Comparison of ENCODE assay signal across 17 cellular contexts in the genomic region with DNA sequence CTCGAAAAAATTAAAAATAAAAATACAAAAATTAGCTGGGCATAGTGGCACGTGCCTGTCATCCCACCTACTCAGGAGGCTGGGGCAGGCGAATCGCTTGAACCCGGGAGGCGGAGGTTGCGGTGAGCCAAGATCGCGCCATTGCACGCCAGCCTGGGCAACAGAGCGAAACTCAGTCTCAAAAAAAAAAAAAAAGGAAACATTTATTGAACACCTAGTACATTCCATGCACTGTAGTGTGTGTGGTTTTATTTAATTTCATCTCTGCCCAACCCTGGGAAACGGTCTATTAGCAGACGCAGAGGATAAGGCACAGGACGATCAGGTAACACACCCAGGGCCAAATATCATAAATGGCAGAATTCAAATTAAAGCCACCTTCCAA. TPM values are rescaled to one million over a fixed set of nuclear protein-coding genes. Genes with fewer than 3 reads are reported as not detected.
DNase-seq lines count a peak whose midpoint lies in the region; ATAC-seq, FAIRE-seq and TF ChIP-seq lines count a peak whose summit lies in the region.
"Had no signal": no experiment of that assay in that cellular context is flagged by ENCODE, and none has a peak within 500 bp of the region (broad histone marks: within the 10 kb centered on the region; RNA-seq: fewer than 3 reads in every experiment).

No MANE protein-coding gene starts in this region.

- no peak overlapping the region for H2BK12ac ChIP-seq in mesenchymal stem cell (ENCODE audit: low read length in 2 of 2)

- H3K79me2 ChIP-seq in astrocyte (ENCODE audit: insufficient read depth, low read length) = no peaks in the 10 kb centered on the region
- no peaks in the 10 kb centered on the region for H3K79me2 ChIP-seq in Karpas-422 (ENCODE audit: low read length)

- no peak for ATAC-seq in stimulated activated effector memory CD8-positive, alpha-beta T cell treated with anti-CD3 and anti-CD28 coated beads, Interleukin-12 subunit alpha, Interleukin-12 subunit beta, amount 100 ng/mL, for 72 hours
- ATAC-seq in right cardiac atrium = no peak
- ATAC-seq: gastroesophageal sphincter, sciatic nerve had no signal

- H3K4me2 ChIP-seq in astrocyte (ENCODE audit: low read length) (no peak overlapping the region), mesenchymal stem cell (ENCODE audit: low read length, poor library complexity, severe bottlenecking) (no peak overlapping the region), Karpas-422 (ENCODE audit: low read depth, low read length, poor library complexity, severe bottlenecking) (no peak overlapping the region)
- H3K4me2 ChIP-seq: A549 had no signal

- H3K9me3 ChIP-seq in astrocyte (ENCODE audit: insufficient read depth, low read depth, low read length) (no peaks in the 10 kb centered on the region), mesenchymal stem cell (ENCODE audit: control insufficient read depth, low read length) (no peaks in the 10 kb centered on the region), Karpas-422 (ENCODE audit: low read length) (no peaks in the 10 kb centered on the region), right cardiac atrium (ENCODE audit: control insufficient read depth, low read length) (no peaks in the 10 kb centered on the region)
- H3K9me3 ChIP-seq in CD4-positive, alpha-beta memory T cell (ENCODE audit: control insufficient read depth in 1 of 2, low read length in 2 of 2) = no peaks in the 10 kb centered on the region
- H3K9me3 ChIP-seq: A549, gastroesophageal sphincter, MG63, vagina had no signal

- H3K27me3 ChIP-seq in astrocyte (ENCODE audit: insufficient read depth, low read length) = peaks cover 2% of the 10 kb centered on the region
- H3K27me3 ChIP-seq in mesenchymal stem cell (ENCODE audit: control insufficient read depth in 1 of 2, insufficient read depth in 1 of 2, low read length in 2 of 2) = peaks cover 0 to 3% of the 10 kb centered on the region in 2 experiments
- no peaks in the 10 kb centered on the region for H3K27me3 ChIP-seq in CD4-positive, alpha-beta memory T cell (ENCODE audit: insufficient read depth, low read length)
- H3K27me3 ChIP-seq in Karpas-422 (ENCODE audit: low read length) = no peaks in the 10 kb centered on the region
- H3K27me3 ChIP-seq in right cardiac atrium (ENCODE audit: control insufficient read depth, insufficient read depth) = no peaks in the 10 kb centered on the region
- H3K27me3 ChIP-seq: MG63, vagina had no signal

- no peak overlapping the region for H3K14ac ChIP-seq in mesenchymal stem cell (ENCODE audit: low read length in 2 of 2)

- H3K23ac ChIP-seq in mesenchymal stem cell (ENCODE audit: low read length in 2 of 2) = no peak overlapping the region

- H4K20me1 ChIP-seq in astrocyte (ENCODE audit: insufficient read depth, low read length) (no peaks in the 10 kb centered on the region), Karpas-422 (ENCODE audit: insufficient read depth, low read depth, low read length) (no peaks in the 10 kb centered on the region)

- no peaks in the 10 kb centered on the region for H3K79me1 ChIP-seq in mesenchymal stem cell (replicated peaks; ENCODE audit: low read length, poor library complexity, severe bottlenecking)

- H3K36me3 ChIP-seq in astrocyte (ENCODE audit: insufficient read depth, low read length) (no peaks in the 10 kb centered on the region), mesenchymal stem cell (ENCODE audit: control insufficient read depth in 1 of 2, insufficient read depth in 2 of 2, low read depth in 1 of 2, low read length in 2 of 2) (no peaks in the 10 kb centered on the region), Karpas-422 (ENCODE audit: insufficient read depth, low read length) (no peaks in the 10 kb centered on the region)
- no peaks in the 10 kb centered on the region for H3K36me3 ChIP-seq in CD4-positive, alpha-beta memory T cell (ENCODE audit: insufficient read depth, low read length)
- H3K36me3 ChIP-seq: gastroesophageal sphincter, MG63, vagina had no signal

- peaks cover 10% of the 10 kb centered on the region for H3K27me3 Mint-ChIP-seq in activated naive CD4-positive, alpha-beta T cell treated with anti-CD3 and anti-CD28 coated beads, Interleukin-2, amount 10 ng/mL, durations not matched to agents 7 days and 5 days
- H3K27me3 Mint-ChIP-seq in astrocyte (ENCODE audit: low read depth, unreplicated experiment) = no peaks in the 10 kb centered on the region
- H3K27me3 Mint-ChIP-seq in CD4-positive, alpha-beta memory T cell = peaks cover 0 to 1% of the 10 kb centered on the region in 2 donors

- H3K9ac ChIP-seq in astrocyte (ENCODE audit: low read length) (no peak overlapping the region), mesenchymal stem cell (ENCODE audit: low read length) (no peak overlapping the region), Karpas-422 (ENCODE audit: low read length) (no peak overlapping the region)

- H3K4me3 Mint-ChIP-seq in activated naive CD4-positive, alpha-beta T cell treated with anti-CD3 and anti-CD28 coated beads, Interleukin-2, amount 10 ng/mL, durations not matched to agents 7 days and 5 days = no peak overlapping the region
- H3K4me3 Mint-ChIP-seq in astrocyte (ENCODE audit: unreplicated experiment) = no peak overlapping the region
- H3K4me3 Mint-ChIP-seq in stimulated activated effector memory CD8-positive, alpha-beta T cell treated with anti-CD3 and anti-CD28 coated beads, Interleukin-12 subunit alpha, Interleukin-12 subunit beta, amount 100 ng/mL, for 72 hours = peak overlapping the region; percentile 59
- peak overlapping the region in 3 of 8 donors; percentile 30 to 73 (median 60) for H3K4me3 Mint-ChIP-seq in CD4-positive, alpha-beta memory T cell

- H2AK5ac ChIP-seq in mesenchymal stem cell (ENCODE audit: low read length, severe bottlenecking) = no peak overlapping the region

- WGBS in mesenchymal stem cell = 93% methylated on average over 10 of the region's 14 CpGs
- WGBS in right cardiac atrium = 96% methylated on average over 14 of the region's 14 CpGs

- peak overlapping the region; percentile 92 for H3K27ac Mint-ChIP-seq in activated naive CD4-positive, alpha-beta T cell treated with anti-CD3 and anti-CD28 coated beads, Interleukin-2, amount 10 ng/mL, durations not matched to agents 7 days and 5 days
- H3K27ac Mint-ChIP-seq in astrocyte (ENCODE audit: unreplicated experiment) = peak overlapping the region; percentile 76
- H3K27ac Mint-ChIP-seq in stimulated activated effector memory CD8-positive, alpha-beta T cell treated with anti-CD3 and anti-CD28 coated beads, Interleukin-12 subunit alpha, Interleukin-12 subunit beta, amount 100 ng/mL, for 72 hours = no peak overlapping the region
- no peak overlapping the region for H3K27ac Mint-ChIP-seq in CD4-positive, alpha-beta memory T cell

- H3K9me3 Mint-ChIP-seq in activated naive CD4-positive, alpha-beta T cell treated with anti-CD3 and anti-CD28 coated beads, Interleukin-2, amount 10 ng/mL, durations not matched to agents 7 days and 5 days = no peaks in the 10 kb centered on the region
- H3K9me3 Mint-ChIP-seq in astrocyte (ENCODE audit: unreplicated experiment) = no peaks in the 10 kb centered on the region
- H3K9me3 Mint-ChIP-seq in stimulated activated effector memory CD8-positive, alpha-beta T cell treated with anti-CD3 and anti-CD28 coated beads, Interleukin-12 subunit alpha, Interleukin-12 subunit beta, amount 100 ng/mL, for 72 hours = no peaks in the 10 kb centered on the region
- peaks cover 0 to 4% (median 0%) of the 10 kb centered on the region in 8 donors for H3K9me3 Mint-ChIP-seq in CD4-positive, alpha-beta memory T cell

- no peak for DNase-seq in activated naive CD4-positive, alpha-beta T cell treated with anti-CD3 and anti-CD28 coated beads, Interleukin-2, amount 10 ng/mL, durations not matched to agents 7 days and 5 days
- no peak for DNase-seq in activated naive CD4-positive, alpha-beta T cell (lab: John Stamatoyannopoulos, UW)
- no peak for DNase-seq in astrocyte (ENCODE audit: low read depth)
- no peak for DNase-seq in mesenchymal stem cell
- DNase-seq in stimulated activated effector memory CD8-positive, alpha-beta T cell treated with anti-CD3 and anti-CD28 coated beads, Interleukin-12 subunit alpha, Interleukin-12 subunit beta, amount 100 ng/mL, for 72 hours (ENCODE audit: low spot score in 2 of 2) = no peak
- no peak for DNase-seq in CD4-positive, alpha-beta memory T cell
- DNase-seq in Karpas-422 = no peak
- DNase-seq in right cardiac atrium = no peak
- DNase-seq: activated CD4-positive, alpha-beta T cell treated with anti-CD3 and anti-CD28 coated beads for 1 hour; cortex of kidney; MG63 had no signal

- FAIRE-seq in astrocyte (lab: Jason Lieb, UNC) = no peak
- FAIRE-seq: A549 had no signal

- no peak overlapping the region for H3K4me3 ChIP-seq in astrocyte (ENCODE audit: insufficient read depth, low read depth, low read length)
- H3K4me3 ChIP-seq in mesenchymal stem cell (ENCODE audit: insufficient read depth in 1 of 2, low read depth in 1 of 2, low read length in 2 of 2) = no peak overlapping the region
- H3K4me3 ChIP-seq in CD4-positive, alpha-beta memory T cell (ENCODE audit: low read length in 2 of 2) = no peak overlapping the region
- H3K4me3 ChIP-seq in Karpas-422 (ENCODE audit: low read length) = no peak overlapping the region
- no peak overlapping the region for H3K4me3 ChIP-seq in right cardiac atrium (ENCODE audit: low read length)
- H3K4me3 ChIP-seq: A549, gastroesophageal sphincter, lung, MG63, vagina had no signal

- TF ChIP-seq CTCF in astrocyte (IDR thresholded peaks at IDR 0.05; ENCODE audit: insufficient read depth, low read depth, low read length) = no peak

- peak overlapping the region; percentile 81 for H2AFZ ChIP-seq in astrocyte (ENCODE audit: low read depth, low read length)
- no peak overlapping the region for H2AFZ ChIP-seq in mesenchymal stem cell (ENCODE audit: low read depth, low read length)
- no peak overlapping the region for H2AFZ ChIP-seq in Karpas-422 (ENCODE audit: low read length)

- no peak overlapping the region for H3K18ac ChIP-seq in mesenchymal stem cell (ENCODE audit: low read depth in 1 of 2, low read length in 2 of 2)

- POLR2A ChIA-PET in CD4-positive, alpha-beta memory T cell (lab: Charles Lee; ENCODE audit: partially characterized antibody) = no interaction called here

- no peak overlapping the region for H2BK15ac ChIP-seq in mesenchymal stem cell (ENCODE audit: low read depth, poor library complexity, severe bottlenecking)

- H3K9me2 ChIP-seq in Karpas-422 (replicated peaks; ENCODE audit: insufficient read depth, low read length) = no peaks in the 10 kb centered on the region

- H3K27ac ChIP-seq in astrocyte (ENCODE audit: low read depth, low read length) (no peak overlapping the region), mesenchymal stem cell (ENCODE audit: low read length, poor library complexity, severe bottlenecking) (no peak overlapping the region), Karpas-422 (ENCODE audit: low read length) (no peak overlapping the region), right cardiac atrium (ENCODE audit: low read length) (no peak overlapping the region)
- no peak overlapping the region for H3K27ac ChIP-seq in CD4-positive, alpha-beta memory T cell (ENCODE audit: low read depth, low read length)
- H3K27ac ChIP-seq: C4-2B, gastroesophageal sphincter, vagina had no signal

- H3K4me1 ChIP-seq in astrocyte (ENCODE audit: insufficient read depth, low read length) (peaks cover 3% of the 10 kb centered on the region), mesenchymal stem cell (ENCODE audit: control insufficient read depth, insufficient read depth, low read depth, low read length) (peaks cover 8% of the 10 kb centered on the region), Karpas-422 (ENCODE audit: low read length) (no peaks in the 10 kb centered on the region), right cardiac atrium (ENCODE audit: control insufficient read depth, insufficient read depth, low read length) (no peaks in the 10 kb centered on the region)
- H3K4me1 ChIP-seq in CD4-positive, alpha-beta memory T cell (ENCODE audit: insufficient read depth, low read length) = peaks cover 16% of the 10 kb centered on the region
- H3K4me1 ChIP-seq: gastroesophageal sphincter had no signal

- H2BK5ac ChIP-seq in mesenchymal stem cell (ENCODE audit: low read depth, low read length, poor library complexity, severe bottlenecking) = no peak overlapping the region

- no peak overlapping the region for H2BK120ac ChIP-seq in mesenchymal stem cell (ENCODE audit: low read depth, low read length)

- H3K36me3 Mint-ChIP-seq in activated naive CD4-positive, alpha-beta T cell treated with anti-CD3 and anti-CD28 coated beads, Interleukin-2, amount 10 ng/mL, durations not matched to agents 7 days and 5 days = no peaks in the 10 kb centered on the region
- no peaks in the 10 kb centered on the region for H3K36me3 Mint-ChIP-seq in astrocyte (ENCODE audit: low read depth, unreplicated experiment)
- no peaks in the 10 kb centered on the region for H3K36me3 Mint-ChIP-seq in stimulated activated effector memory CD8-positive, alpha-beta T cell treated with anti-CD3 and anti-CD28 coated beads, Interleukin-12 subunit alpha, Interleukin-12 subunit beta, amount 100 ng/mL, for 72 hours
- no peaks in the 10 kb centered on the region for H3K36me3 Mint-ChIP-seq in CD4-positive, alpha-beta memory T cell

- H3K4me1 Mint-ChIP-seq in activated naive CD4-positive, alpha-beta T cell treated with anti-CD3 and anti-CD28 coated beads, Interleukin-2, amount 10 ng/mL, durations not matched to agents 7 days and 5 days = peaks cover 34% of the 10 kb centered on the region
- peaks cover 10% of the 10 kb centered on the region for H3K4me1 Mint-ChIP-seq in astrocyte (ENCODE audit: low read depth, unreplicated experiment)
- H3K4me1 Mint-ChIP-seq in stimulated activated effector memory CD8-positive, alpha-beta T cell treated with anti-CD3 and anti-CD28 coated beads, Interleukin-12 subunit alpha, Interleukin-12 subunit beta, amount 100 ng/mL, for 72 hours = peaks cover 16% of the 10 kb centered on the region
- H3K4me1 Mint-ChIP-seq in CD4-positive, alpha-beta memory T cell = peaks cover 9 to 19% (median 15%) of the 10 kb centered on the region in 4 donors

- H4K91ac ChIP-seq in mesenchymal stem cell (ENCODE audit: low read length) = no peak overlapping the region

- intact Hi-C loops in CD4-positive, alpha-beta memory T cell (cut with micrococcal nuclease) = no loop called here
- intact Hi-C loops in right cardiac atrium (cut with DNase I) = no loop called here

- H4K8ac ChIP-seq in mesenchymal stem cell (ENCODE audit: low read length) = peak overlapping the region; percentile 52

- H3K4ac ChIP-seq in mesenchymal stem cell (ENCODE audit: low read depth in 1 of 2, low read length in 2 of 2) = no peak overlapping the region

- CTCF ChIA-PET in activated naive CD4-positive, alpha-beta T cell treated with anti-CD3 and anti-CD28 coated beads, Interleukin-2, amount 10 ng/mL, durations not matched to agents 7 days and 5 days (lab: Charles Lee) = interaction anchor here (0.7 to 2.9 kb wide), 4 partner anchors 15 to 1309 kb away, joined by 3 to 22 read pairs (median 4); a partner anchor contains a TSS
- CTCF ChIA-PET in CD4-positive, alpha-beta memory T cell (lab: Charles Lee; ENCODE audit: partially characterized antibody) = interaction anchor here (2.9 kb wide), 1 partner anchor 90 kb away, joined by 11 read pairs; no protein-coding TSS in a partner anchor

RNA-seq across cellular contexts. Expression of a gene that starts 35.8 kb away (rescaled TPM):
- 91.0 and 115 TPM in 2 replicates for total RNA-seq in astrocyte
- 33.9 TPM for polyA plus RNA-seq in mesenchymal stem cell (2013, experiment 1 of 2)
- polyA plus RNA-seq in mesenchymal stem cell (2013, experiment 2 of 2) = 34.9 TPM
- 10 to 100 TPM; 95.8 to 98.5 TPM for total RNA-seq in CD4-positive, alpha-beta memory T cell
- 10 to 100 TPM; 69.6 to 88.7 TPM for polyA plus RNA-seq in CD4-positive, alpha-beta memory T cell
- total RNA-seq in Karpas-422 (2014; rRNA removed; shearing (Covaris generic); ENCODE audit: low replicate concordance) = 73.7 and 117 TPM in 2 replicates
- 10 to 100 TPM in 3 of 4 donors, 1 to 10 TPM in 1; 9.4 to 15.2 (median 13.9) TPM for total RNA-seq in right cardiac atrium
- 9.1 TPM for polyA plus RNA-seq in right cardiac atrium

Comparison
In these comparisons a context has a peak if more than half of its experiments do, and no peak if none do; other contexts are left out.
1. H3K27ac Mint-ChIP-seq: peak in activated naive CD4-positive, alpha-beta T cell treated with anti-CD3 and anti-CD28 coated beads, Interleukin-2, amount 10 ng/mL, durations not matched to agents 7 days and 5 days (single experiment) and astrocyte (single experiment); none in stimulated activated effector memory CD8-positive, alpha-beta T cell treated with anti-CD3 and anti-CD28 coated beads, Interleukin-12 subunit alpha, Interleukin-12 subunit beta, amount 100 ng/mL, for 72 hours (single experiment) and CD4-positive, alpha-beta memory T cell (0 of 7).